Comparison of ENCODE assay signal across 17 cellular contexts in genomic region chrX:69988955-69989394, GRCh38.
DNase-seq lines count a peak whose midpoint lies in the region; ATAC-seq and TF ChIP-seq lines count a peak whose summit lies in the region.
"Had no signal": no experiment of that assay in that cellular context is flagged by ENCODE, and none has a peak within 500 bp of the region (broad histone marks: within the 10 kb centered on the region; RNA-seq: fewer than 3 reads in every experiment).

No MANE protein-coding gene starts in this region.

- no peak for TF ChIP-seq RAD21 in HCT116 (IDR thresholded peaks at IDR 0.05; ENCODE audit: low read depth)

- no peak overlapping the region for H3K9ac ChIP-seq in HCT116 (ENCODE audit: low read length)
- H3K9ac ChIP-seq: neural progenitor cell had no signal

- peak; percentile 2 to 49 (median 19) for DNase-seq in CD4-positive, alpha-beta memory T cell
- peak; percentile 6 for DNase-seq in HCT116 (ENCODE audit: low read depth, low spot score)
- peak; percentile 9 for DNase-seq in activated naive CD8-positive, alpha-beta T cell treated with anti-CD3 and anti-CD28 coated beads, Interleukin-2, amount 50 U/mL, for 24 hours
- peak in 4 of 5 donors; percentile 31 to 69 (median 48) for DNase-seq in heart left ventricle
- DNase-seq in H7: no peak
- no peak for DNase-seq in AG08395 (ENCODE audit: low spot score)
- DNase-seq: activated T-cell treated with anti-CD3 and anti-CD28 coated beads, Interleukin-2, amount 50 U/mL, for 4 hours; GOT3; mesenchymal stem cell; NCI-H2081; NCI-H524 treated with DMSO at 0.1 percent for 48 hours; SW 1271 had no signal

- no peaks in the 10 kb centered on the region for H3K27me3 ChIP-seq in CD4-positive, alpha-beta memory T cell (ENCODE audit: insufficient read depth, low read length)
- H3K27me3 ChIP-seq in HCT116 (ENCODE audit: insufficient read depth, low read length) (no peaks in the 10 kb centered on the region), heart left ventricle (no peaks in the 10 kb centered on the region), H7 (ENCODE audit: control insufficient read depth, insufficient read depth, low read length) (no peaks in the 10 kb centered on the region)
- H3K27me3 ChIP-seq: neural progenitor cell, vagina had no signal

- H3K79me2 ChIP-seq in HCT116 (ENCODE audit: insufficient read depth, low read length): no peaks in the 10 kb centered on the region

- POLR2A ChIA-PET in CD4-positive, alpha-beta memory T cell (lab: Charles Lee; ENCODE audit: partially characterized antibody): no interaction called here
- POLR2A ChIA-PET in HCT116 (lab: Charles Lee): no interaction called here

- no peak for TF ChIP-seq POLR2A in HCT116 (IDR thresholded peaks at IDR 0.05; ENCODE audit: borderline replicate concordance, extremely low read depth, insufficient read depth, insufficient read length)
- TF ChIP-seq POLR2A in heart left ventricle (IDR thresholded peaks at IDR 0.05): no peak

- H3K4me1 ChIP-seq in CD4-positive, alpha-beta memory T cell (ENCODE audit: insufficient read depth, low read length): no peaks in the 10 kb centered on the region
- H3K4me1 ChIP-seq in HCT116 (ENCODE audit: control insufficient read depth in 1 of 2, insufficient read depth in 2 of 2, low read length in 2 of 2) (peaks cover 4 to 8% of the 10 kb centered on the region in 2 experiments; a peak in 3 of 4 replicates), heart left ventricle (peaks cover 0 to 5% (median 0%) of the 10 kb centered on the region in 12 donors)
- H3K4me1 ChIP-seq: neural progenitor cell, vagina had no signal

- CTCF ChIA-PET in CD4-positive, alpha-beta memory T cell (lab: Charles Lee; ENCODE audit: partially characterized antibody): no interaction called here
- CTCF ChIA-PET in HCT116 (lab: Charles Lee): no interaction called here

- no peaks in the 10 kb centered on the region for H4K20me1 ChIP-seq in HCT116 (ENCODE audit: insufficient read depth)

- H3K4me3 Mint-ChIP-seq in CD4-positive, alpha-beta memory T cell: no peak overlapping the region
- no peak overlapping the region for H3K4me3 Mint-ChIP-seq in activated naive CD8-positive, alpha-beta T cell treated with anti-CD3 and anti-CD28 coated beads, Interleukin-2, amount 50 U/mL, for 24 hours
- H3K4me3 Mint-ChIP-seq: activated T-cell treated with anti-CD3 and anti-CD28 coated beads, Interleukin-2, amount 50 U/mL, for 4 hours; B cell; neural progenitor cell; WTC11 had no signal

- H3K9me2 ChIP-seq in HCT116 (ENCODE audit: insufficient read depth): no peaks in the 10 kb centered on the region

- H3K9me3 ChIP-seq in CD4-positive, alpha-beta memory T cell (ENCODE audit: control insufficient read depth in 1 of 2, low read length in 2 of 2): no peaks in the 10 kb centered on the region
- H3K9me3 ChIP-seq in HCT116 (ENCODE audit: control insufficient read depth in 1 of 2, insufficient read depth in 1 of 2, low read depth in 1 of 2, low read length in 2 of 2): no peaks in the 10 kb centered on the region
- H3K9me3 ChIP-seq in heart left ventricle: no peaks in the 10 kb centered on the region
- H3K9me3 ChIP-seq: vagina had no signal

- no peak overlapping the region for H2AFZ ChIP-seq in HCT116 (ENCODE audit: low read depth, low read length, poor library complexity, severe bottlenecking)
- H2AFZ ChIP-seq: neural progenitor cell had no signal

- RAD21 ChIA-PET in HCT116 (lab: Charles Lee; ENCODE audit: low non-redundant PET in 1 of 2, low total read pairs in 2 of 2, uncharacterized antibody in 2 of 2, unreplicated experiment in 2 of 2): no interaction called here

- H3K9me3 Mint-ChIP-seq in CD4-positive, alpha-beta memory T cell: peaks cover 0 to 3% (median 0%) of the 10 kb centered on the region in 8 donors
- no peaks in the 10 kb centered on the region for H3K9me3 Mint-ChIP-seq in activated naive CD8-positive, alpha-beta T cell treated with anti-CD3 and anti-CD28 coated beads, Interleukin-2, amount 50 U/mL, for 24 hours
- H3K9me3 Mint-ChIP-seq: activated T-cell treated with anti-CD3 and anti-CD28 coated beads, Interleukin-2, amount 50 U/mL, for 4 hours; WTC11 had no signal

- no peaks in the 10 kb centered on the region for H3K27me3 Mint-ChIP-seq in CD4-positive, alpha-beta memory T cell
- no peaks in the 10 kb centered on the region for H3K27me3 Mint-ChIP-seq in activated naive CD8-positive, alpha-beta T cell treated with anti-CD3 and anti-CD28 coated beads, Interleukin-2, amount 50 U/mL, for 24 hours

- no peak overlapping the region for H3K4me3 ChIP-seq in CD4-positive, alpha-beta memory T cell (ENCODE audit: low read length in 2 of 2)
- H3K4me3 ChIP-seq in HCT116 (replicated peaks in 1 of 2; ENCODE audit: low read depth in 1 of 2, low read length in 2 of 2): no peak overlapping the region
- H3K4me3 ChIP-seq in heart left ventricle: no peak overlapping the region
- no peak overlapping the region for H3K4me3 ChIP-seq in H7 (ENCODE audit: insufficient read depth, low read depth, low read length)
- H3K4me3 ChIP-seq: neural progenitor cell, vagina had no signal

- 48 to 55% (median 53%) methylated on average over 3 of the region's 3 CpGs for WGBS in heart left ventricle, 4 donors

- H3K27ac Mint-ChIP-seq in CD4-positive, alpha-beta memory T cell: no peak overlapping the region
- no peak overlapping the region for H3K27ac Mint-ChIP-seq in activated naive CD8-positive, alpha-beta T cell treated with anti-CD3 and anti-CD28 coated beads, Interleukin-2, amount 50 U/mL, for 24 hours
- H3K27ac Mint-ChIP-seq: B cell, neural progenitor cell, WTC11 had no signal

- no peaks in the 10 kb centered on the region for H3K4me1 Mint-ChIP-seq in CD4-positive, alpha-beta memory T cell
- H3K4me1 Mint-ChIP-seq in activated naive CD8-positive, alpha-beta T cell treated with anti-CD3 and anti-CD28 coated beads, Interleukin-2, amount 50 U/mL, for 24 hours: peaks cover 2% of the 10 kb centered on the region
- H3K4me1 Mint-ChIP-seq: B cell, neural progenitor cell, WTC11 had no signal

- BruUV-seq in HCT116 (replicated peaks; lab: Mats Ljungman, UMichigan): no TSS peak

- no peak for TF ChIP-seq CTCF in HCT116 (IDR thresholded peaks at IDR 0.05 in 2 of 3, conservative IDR thresholded peaks at IDR 0.05 in 1 of 3; ENCODE audit: borderline replicate concordance in 1 of 3, insufficient read depth in 1 of 3, low read depth in 2 of 3, low read length in 2 of 3)
- no peak for TF ChIP-seq CTCF in heart left ventricle (IDR thresholded peaks at IDR 0.05)

- H3K36me3 ChIP-seq in CD4-positive, alpha-beta memory T cell (ENCODE audit: insufficient read depth, low read length): no peaks in the 10 kb centered on the region
- H3K36me3 ChIP-seq in HCT116 (ENCODE audit: control insufficient read depth in 1 of 2, insufficient read depth in 2 of 2, low read length in 2 of 2) (no peaks in the 10 kb centered on the region), heart left ventricle (no peaks in the 10 kb centered on the region), H7 (replicated peaks; ENCODE audit: control insufficient read depth, insufficient read depth, low read length) (no peaks in the 10 kb centered on the region)
- H3K36me3 ChIP-seq: neural progenitor cell, vagina had no signal

- H3K27ac ChIP-seq in CD4-positive, alpha-beta memory T cell (ENCODE audit: low read depth, low read length): no peak overlapping the region
- H3K27ac ChIP-seq in HCT116 (ENCODE audit: low read depth, low read length): no peak overlapping the region
- H3K27ac ChIP-seq in heart left ventricle: peak overlapping the region in 1 of 12 donors; percentile 54
- H3K27ac ChIP-seq: neural progenitor cell, vagina had no signal

- peak; percentile 49 for ATAC-seq in HCT116
- ATAC-seq in activated naive CD8-positive, alpha-beta T cell treated with anti-CD3 and anti-CD28 coated beads, Interleukin-2, amount 50 U/mL, for 24 hours: peak; percentile 59
- peak; percentile 67 to 94 (median 81) for ATAC-seq in heart left ventricle
- ATAC-seq in HG03108 (IDR thresholded peaks at IDR 0.05; ENCODE audit: unreplicated experiment): no peak
- ATAC-seq: WTC11 had no signal

- peak overlapping the region; percentile 62 for H3K4me2 ChIP-seq in HCT116 (ENCODE audit: low read length)
- H3K4me2 ChIP-seq: neural progenitor cell had no signal

- H3K36me3 Mint-ChIP-seq in CD4-positive, alpha-beta memory T cell: no peaks in the 10 kb centered on the region
- H3K36me3 Mint-ChIP-seq in activated naive CD8-positive, alpha-beta T cell treated with anti-CD3 and anti-CD28 coated beads, Interleukin-2, amount 50 U/mL, for 24 hours (ENCODE audit: low read depth): no peaks in the 10 kb centered on the region
- H3K36me3 Mint-ChIP-seq: neural progenitor cell, WTC11 had no signal

- intact Hi-C loops in CD4-positive, alpha-beta memory T cell (cut with micrococcal nuclease): no loop called here
- intact Hi-C loops in HCT116 (cut with micrococcal nuclease) (no loop called here), heart left ventricle (cut with DNase I) (no loop called here)

TF ChIP-seq in HCT116, 20 proteins besides CTCF, POLR2A, EP300 and RAD21:
- peak; percentile 63 for TF ChIP-seq FOSL1 (IDR thresholded peaks at IDR 0.05; ENCODE audit: low read depth)
- peak; percentile 55 for TF ChIP-seq SP1 (IDR thresholded peaks at IDR 0.05; ENCODE audit: low read depth)
- no peak for TF ChIP-seq MAX (IDR thresholded peaks at IDR 0.05)
- peak; percentile 73 for TF ChIP-seq JUND (IDR thresholded peaks at IDR 0.05)

Comparison
In these comparisons a context has a peak if more than half of its experiments do, and no peak if none do; other contexts are left out.
1. DNase-seq: peak in CD4-positive, alpha-beta memory T cell (5 of 5), HCT116 (single experiment), activated naive CD8-positive, alpha-beta T cell treated with anti-CD3 and anti-CD28 coated beads, Interleukin-2, amount 50 U/mL, for 24 hours (single experiment) and heart left ventricle (4 of 5); none in H7 (single experiment) and AG08395 (single experiment).